ENCODE assay signal across 15 cellular contexts in genomic region chr22:19849800-19850481, GRCh38. TPM values are rescaled to one million over a fixed set of nuclear protein-coding genes. Genes with fewer than 3 reads are reported as not detected.
DNase-seq lines count a peak whose midpoint lies in the region; ATAC-seq and TF ChIP-seq lines count a peak whose summit lies in the region.
"Had no signal": no experiment of that assay in that cellular context is flagged by ENCODE, and none has a peak within 500 bp of the region (broad histone marks: within the 10 kb centered on the region; RNA-seq: fewer than 3 reads in every experiment).

No MANE protein-coding gene starts in this region.

- H3K4me1 Mint-ChIP-seq in nephron (peaks cover 37% of the 10 kb centered on the region), GM23338 (peaks cover 35% of the 10 kb centered on the region)

- H3K4me1 ChIP-seq in right atrium auricular region (peaks cover 0 to 24% of the 10 kb centered on the region in 2 donors), left ventricle myocardium inferior (peaks cover 26% of the 10 kb centered on the region), mammary epithelial cell (ENCODE audit: insufficient read depth, low read length) (peaks cover 54% of the 10 kb centered on the region), GM23338 (ENCODE audit: insufficient read depth) (peaks cover 11% of the 10 kb centered on the region; the same call in 1 of the 2 replicates)

- BruUV-seq in mammary epithelial cell (replicated peaks; lab: Mats Ljungman, UMichigan): no TSS peak

- TF ChIP-seq CTCF in right atrium auricular region (IDR thresholded peaks at IDR 0.05) (no peak), left ventricle myocardium inferior (IDR thresholded peaks at IDR 0.05; ENCODE audit: borderline replicate concordance) (no peak), mammary epithelial cell (conservative IDR thresholded peaks at IDR 0.05 in 1 of 2, IDR thresholded peaks at IDR 0.05 in 1 of 2; ENCODE audit: extremely low read depth in 1 of 2, insufficient read depth in 1 of 2, low read depth in 1 of 2, low read length in 2 of 2) (no peak), nephron (IDR thresholded peaks at IDR 0.05; ENCODE audit: unreplicated experiment in 3 of 3) (no peak), GM23338 (conservative IDR thresholded peaks at IDR 0.05; ENCODE audit: low read depth in 2 of 2) (no peak)

- DNase-seq in right atrium auricular region (ENCODE audit: low spot score) (peak; percentile 46), left ventricle myocardium inferior (no peak), mammary epithelial cell (peak; percentile 46), midbrain (lab: John Stamatoyannopoulos, UW) (no peak), GM23338 (ENCODE audit: low spot score) (no peak)
- DNase-seq in activated CD4-positive, alpha-beta T cell treated with anti-CD3 and anti-CD28 coated beads for 48 hours: no peak
- DNase-seq: cortex of kidney, EL, NCI-H1092, NCI-H510A, nephron progenitor cell, Peyer's patch had no signal

- dilution Hi-C loops in mammary epithelial cell (cut with HindIII; ENCODE audit: low sequenced_read_pairs): no loop called here

- H3K9me2 ChIP-seq in GM23338 (ENCODE audit: insufficient read depth): no peaks in the 10 kb centered on the region

- H3F3A ChIP-seq in GM23338 (replicated peaks; ENCODE audit: low read depth): no peaks in the 10 kb centered on the region

- WGBS in mammary epithelial cell (ENCODE audit: low coverage, missing lambda C conversion rate): 53% methylated on average over 6 of the region's 7 CpGs

- H3K4me3 Mint-ChIP-seq in nephron (peak overlapping the region; percentile 23 to 73 (median 57)), GM23338 (no peak overlapping the region)
- H3K4me3 Mint-ChIP-seq: nephron progenitor cell; T-helper 2 cell treated with Interferon-gamma antibody and Interleukin-4, amounts not matched to agents 5 μg/mL and 100 μg/mL, for 36 hours had no signal

- peak overlapping the region; percentile 29 for H3K4me2 ChIP-seq in mammary epithelial cell (ENCODE audit: insufficient read depth, low read depth, low read length)
- no peak overlapping the region for H3K4me2 ChIP-seq in GM23338

- ATAC-seq in GM23338 (no peak), HG03342 (IDR thresholded peaks at IDR 0.05; ENCODE audit: unreplicated experiment) (no peak)

- H3K27ac Mint-ChIP-seq in nephron (peak overlapping the region; percentile 68 to 83 (median 74)), GM23338 (no peak overlapping the region)
- H3K27ac Mint-ChIP-seq: nephron progenitor cell; T-helper 2 cell treated with Interferon-gamma antibody and Interleukin-4, amounts not matched to agents 5 μg/mL and 100 μg/mL, for 36 hours had no signal

- no peak overlapping the region for H2AFZ ChIP-seq in mammary epithelial cell (ENCODE audit: low read depth, low read length)
- H2AFZ ChIP-seq in GM23338: no peak overlapping the region

- in situ Hi-C loops in mammary epithelial cell (cut with MboI; ENCODE audit: low sequenced_read_pairs in 2 of 2): loop anchor here in 1 of 2 donors (5.0 to 10.0 kb wide), 2 partner anchors 53 to 55 kb away; no protein-coding TSS in a partner anchor

- H3K9me3 Mint-ChIP-seq in nephron: no peaks in the 10 kb centered on the region
- H3K9me3 Mint-ChIP-seq in GM23338: no peaks in the 10 kb centered on the region; the same call in 2 of the 3 replicates
- H3K9me3 Mint-ChIP-seq: nephron progenitor cell; T-helper 2 cell treated with Interferon-gamma antibody and Interleukin-4, amounts not matched to agents 5 μg/mL and 100 μg/mL, for 36 hours had no signal

- intact Hi-C loops in left ventricle myocardium inferior (cut with micrococcal nuclease): no loop called here
- intact Hi-C loops in mammary epithelial cell (cut with micrococcal nuclease): loop anchor here (5.0 kb wide), 2 partner anchors 73 to 92 kb away; partner anchors contain the start of genes COMT and TXNRD2

- H4K20me1 ChIP-seq in mammary epithelial cell (ENCODE audit: insufficient read depth, low read length) (no peaks in the 10 kb centered on the region), GM23338 (replicated peaks; ENCODE audit: insufficient read depth) (peaks cover 10% of the 10 kb centered on the region)

- H3K79me2 ChIP-seq in mammary epithelial cell (ENCODE audit: insufficient read depth, low read length) (peaks cover 78% of the 10 kb centered on the region), GM23338 (replicated peaks; ENCODE audit: insufficient read depth) (peaks cover 38% of the 10 kb centered on the region)

- H3K27me3 Mint-ChIP-seq in nephron (ENCODE audit: low read depth): no peaks in the 10 kb centered on the region
- peaks cover 20% of the 10 kb centered on the region for H3K27me3 Mint-ChIP-seq in GM23338 (ENCODE audit: insufficient read depth, low read depth, poor library complexity)

- H3K36me3 Mint-ChIP-seq in nephron (ENCODE audit: low read depth) (peaks cover 33% of the 10 kb centered on the region), GM23338 (ENCODE audit: low read depth) (peaks cover 42% of the 10 kb centered on the region)

- CTCF ChIA-PET in mammary epithelial cell (lab: Charles Lee; ENCODE audit: low non-redundant PET): no interaction called here

- peaks cover 17% of the 10 kb centered on the region for H3K36me3 ChIP-seq in right atrium auricular region
- peaks cover 30% of the 10 kb centered on the region for H3K36me3 ChIP-seq in left ventricle myocardium inferior
- peaks cover 2% of the 10 kb centered on the region for H3K36me3 ChIP-seq in mammary epithelial cell (ENCODE audit: insufficient read depth, low read length)
- no peaks in the 10 kb centered on the region; the same call in 1 of the 2 replicates for H3K36me3 ChIP-seq in GM23338 (ENCODE audit: insufficient read depth)

- no peak overlapping the region for H3K4me3 ChIP-seq in right atrium auricular region
- H3K4me3 ChIP-seq in left ventricle myocardium inferior: no peak overlapping the region
- H3K4me3 ChIP-seq in mammary epithelial cell (replicated peaks in 1 of 3; ENCODE audit: insufficient read depth in 1 of 3, low read depth in 2 of 3, low read length in 3 of 3): no peak overlapping the region
- no peak overlapping the region for H3K4me3 ChIP-seq in GM23338
- H3K4me3 ChIP-seq: Peyer's patch had no signal

- no peaks in the 10 kb centered on the region for H3K27me3 ChIP-seq in right atrium auricular region
- H3K27me3 ChIP-seq in left ventricle myocardium inferior (ENCODE audit: low read depth): no peaks in the 10 kb centered on the region
- H3K27me3 ChIP-seq in mammary epithelial cell (ENCODE audit: insufficient read depth, low read length): no peaks in the 10 kb centered on the region
- H3K27me3 ChIP-seq in GM23338 (ENCODE audit: insufficient read depth): no peaks in the 10 kb centered on the region
- H3K27me3 ChIP-seq: Peyer's patch had no signal

- H3K27ac ChIP-seq in right atrium auricular region (no peak overlapping the region), left ventricle myocardium inferior (replicated peaks) (no peak overlapping the region), mammary epithelial cell (ENCODE audit: insufficient read depth, low read depth, low read length) (no peak overlapping the region), GM23338 (ENCODE audit: low read depth) (no peak overlapping the region)

- H3K9me3 ChIP-seq in right atrium auricular region (no peaks in the 10 kb centered on the region), left ventricle myocardium inferior (replicated peaks) (peaks cover 5% of the 10 kb centered on the region), mammary epithelial cell (replicated peaks; ENCODE audit: insufficient read depth, low read length) (no peaks in the 10 kb centered on the region)
- H3K9me3 ChIP-seq: Peyer's patch had no signal

- no peak overlapping the region for H3K9ac ChIP-seq in mammary epithelial cell (ENCODE audit: insufficient read depth, low read length)

TF ChIP-seq in GM23338, 12 proteins besides CTCF, POLR2A, EP300 and RAD21 (continues in another document):
- TF ChIP-seq POLR2AphosphoS5 (IDR thresholded peaks at IDR 0.05; ENCODE audit: low read depth) (no peak), STAT1 (IDR thresholded peaks at IDR 0.05; ENCODE audit: unreplicated experiment) (no peak), NANOG (IDR thresholded peaks at IDR 0.05; ENCODE audit: borderline replicate concordance) (no peak)

RNA-seq across cellular contexts. Expression of gene GNB1L, which starts 4.7 kb away (rescaled TPM):
- 1 to 10 TPM; 2.6 to 4.7 TPM for total RNA-seq in right atrium auricular region
- 2.9 TPM for total RNA-seq in left ventricle myocardium inferior
- 1 to 10 TPM; 3.8 to 7.8 TPM for total RNA-seq in mammary epithelial cell
- 7.9 TPM for polyA plus RNA-seq in mammary epithelial cell
- polyA minus RNA-seq in mammary epithelial cell: 0.93 TPM
- total RNA-seq in GM23338 (2014; rRNA removed; shearing (Covaris generic)): 19.2 and 27.8 TPM in 2 replicates
- 15.2 and 17.4 TPM in 2 replicates for polyA plus RNA-seq in GM23338 (2016; fragmentation: Nextera tagmentation; extraction: Ambion mirVana)

RNA-seq across cellular contexts. Expression of gene RTL10, which starts 4.7 kb away (rescaled TPM):
- 1 to 10 TPM; 7.9 to 8.1 TPM for total RNA-seq in right atrium auricular region
- 6.6 TPM for total RNA-seq in left ventricle myocardium inferior
- total RNA-seq in mammary epithelial cell: 10 to 100 TPM; 20.7 to 21.9 TPM
- polyA plus RNA-seq in mammary epithelial cell: 17.8 TPM
- polyA minus RNA-seq in mammary epithelial cell: 72.2 TPM
- 17.4 and 19.2 TPM in 2 replicates for total RNA-seq in GM23338 (2014; rRNA removed; shearing (Covaris generic))
- 7.8 and 9.4 TPM in 2 replicates for polyA plus RNA-seq in GM23338 (2016; fragmentation: Nextera tagmentation; extraction: Ambion mirVana)

Comparison
In these comparisons a context has a peak if more than half of its experiments do, and no peak if none do; other contexts are left out.
1. DNase-seq: peak in right atrium auricular region (single experiment) and mammary epithelial cell (single experiment); none in left ventricle myocardium inferior (single experiment), midbrain (single experiment), GM23338 (single experiment) and activated CD4-positive, alpha-beta T cell treated with anti-CD3 and anti-CD28 coated beads for 48 hours (single experiment).